In genomic region chr4:180710643-180711337, GRCh38 we compare ENCODE assay signal across 27 cellular contexts.
DNase-seq lines count a peak whose midpoint lies in the region; ATAC-seq, FAIRE-seq and TF ChIP-seq lines count a peak whose summit lies in the region.
"Had no signal": no experiment of that assay in that cellular context is flagged by ENCODE, and none has a peak within 500 bp of the region (broad histone marks: within the 10 kb centered on the region; RNA-seq: fewer than 3 reads in every experiment).

No MANE protein-coding gene starts in this region.

- H2AFZ ChIP-seq in SK-N-SH (ENCODE audit: low read depth) (0 out of 2 replicates have a peak overlapping the region, but pooled peaks have one; percentile 41), astrocyte (ENCODE audit: low read depth, low read length) (peak overlapping the region; percentile 44)
- H2AFZ ChIP-seq: GM23248 had no signal

- H3K4me3 ChIP-seq in SK-N-SH (ENCODE audit: low read depth in 2 of 2, low read length in 1 of 2) (no peak overlapping the region), astrocyte (ENCODE audit: insufficient read depth, low read depth, low read length) (no peak overlapping the region)
- H3K4me3 ChIP-seq: GM23248, HAP-1 had no signal

- H4K20me1 ChIP-seq in SK-N-SH (ENCODE audit: insufficient read depth) (no peaks in the 10 kb centered on the region), astrocyte (ENCODE audit: insufficient read depth, low read length) (no peaks in the 10 kb centered on the region)

- no peak for DNase-seq in SK-N-SH
- peak; percentile 44 for DNase-seq in astrocyte (ENCODE audit: low read depth)
- DNase-seq in foreskin melanocyte = peak; percentile 6
- no peak for DNase-seq in DMS 273 treated with DMSO at 0.1 percent for 48 hours (lab: John Stamatoyannopoulos, UW)
- DNase-seq in NCI-H446 (lab: John Stamatoyannopoulos, UW) = no peak
- DNase-seq in effector CD4-positive, alpha-beta T cell = no peak
- no peak for DNase-seq in left cardiac atrium
- DNase-seq: BE2C; CD8-positive, alpha-beta memory T cell; DMS153; DND-41; GM23248; HFFc6; MM.1S; NCI-H2029; NCI-H2227 treated with DMSO at 0.1 percent for 48 hours; NCI-H510A; NCI-H69; SIG-M5 had no signal

- H3K9ac ChIP-seq in SK-N-SH (no peak overlapping the region), astrocyte (ENCODE audit: low read length) (peak overlapping the region; percentile 25)
- H3K9ac ChIP-seq: GM23248, KMS-11 had no signal

- TF ChIP-seq CTCF in SK-N-SH (IDR thresholded peaks at IDR 0.05) = no peak
- no peak for TF ChIP-seq CTCF in astrocyte (IDR thresholded peaks at IDR 0.05; ENCODE audit: insufficient read depth, low read depth, low read length)

- no peak overlapping the region for H3K4me3 Mint-ChIP-seq in astrocyte (ENCODE audit: unreplicated experiment)
- H3K4me3 Mint-ChIP-seq: CD14-positive monocyte; CD8-positive, alpha-beta memory T cell; HFFc6; IgD-negative memory B cell had no signal

- H3K9me3 ChIP-seq in SK-N-SH (no peaks in the 10 kb centered on the region), astrocyte (ENCODE audit: insufficient read depth, low read depth, low read length) (no peaks in the 10 kb centered on the region)
- H3K9me3 ChIP-seq: HAP-1 had no signal

- H3K9me3 Mint-ChIP-seq in astrocyte (ENCODE audit: unreplicated experiment) = peaks cover 9% of the 10 kb centered on the region

- no peak for FAIRE-seq in astrocyte (lab: Jason Lieb, UNC)
- FAIRE-seq: GM18507 had no signal

- intact Hi-C loops in left cardiac atrium (cut with DNase I) = no loop called here

- no peak overlapping the region for H3K4me2 ChIP-seq in SK-N-SH
- peak overlapping the region; percentile 79 for H3K4me2 ChIP-seq in astrocyte (ENCODE audit: low read length)
- H3K4me2 ChIP-seq: KMS-11 had no signal

- no peaks in the 10 kb centered on the region for H3K36me3 Mint-ChIP-seq in astrocyte (ENCODE audit: low read depth, unreplicated experiment)
- H3K36me3 Mint-ChIP-seq: CD14-positive monocyte; CD8-positive, alpha-beta memory T cell; IgD-negative memory B cell had no signal

- no peak for TF ChIP-seq EP300 in SK-N-SH (IDR thresholded peaks at IDR 0.05; ENCODE audit: borderline replicate concordance in 1 of 2, low read depth in 1 of 2, low read length in 1 of 2)

- CTCF ChIA-PET in SK-N-SH (lab: Yijun Ruan, JAX) = no interaction called here

- H3K4me1 Mint-ChIP-seq in astrocyte (ENCODE audit: low read depth, unreplicated experiment) = peaks cover 11% of the 10 kb centered on the region
- H3K4me1 Mint-ChIP-seq: CD14-positive monocyte; CD8-positive, alpha-beta memory T cell; IgD-negative memory B cell had no signal

- H3K27me3 Mint-ChIP-seq in astrocyte (ENCODE audit: low read depth, unreplicated experiment) = no peaks in the 10 kb centered on the region
- H3K27me3 Mint-ChIP-seq: IgD-negative memory B cell had no signal

- H3K79me2 ChIP-seq in SK-N-SH (ENCODE audit: insufficient read depth) = no peaks in the 10 kb centered on the region
- H3K79me2 ChIP-seq in astrocyte (ENCODE audit: insufficient read depth, low read length) = no peaks in the 10 kb centered on the region

- H3K27me3 ChIP-seq in SK-N-SH (ENCODE audit: insufficient read depth) = no peaks in the 10 kb centered on the region
- no peaks in the 10 kb centered on the region for H3K27me3 ChIP-seq in astrocyte (ENCODE audit: insufficient read depth, low read length)
- H3K27me3 ChIP-seq: BE2C had no signal

- H3K36me3 ChIP-seq in SK-N-SH (replicated peaks in 1 of 2; ENCODE audit: control insufficient read depth in 1 of 2, insufficient read depth in 2 of 2, low read length in 1 of 2) = no peaks in the 10 kb centered on the region
- H3K36me3 ChIP-seq in astrocyte (ENCODE audit: insufficient read depth, low read length) = no peaks in the 10 kb centered on the region
- H3K36me3 ChIP-seq: BE2C, HAP-1 had no signal

- 12% methylated on average over 5 of the region's 5 CpGs for WGBS in SK-N-SH (ENCODE audit: low lambda C conversion rate)

- no peaks in the 10 kb centered on the region for H3F3A ChIP-seq in SK-N-SH (replicated peaks; ENCODE audit: insufficient read depth)

- TF ChIP-seq RAD21 in SK-N-SH (IDR thresholded peaks at IDR 0.05; ENCODE audit: low read length) = no peak

- no peaks in the 10 kb centered on the region for H3K9me2 ChIP-seq in SK-N-SH

- ATAC-seq in SK-N-SH treated with all-trans-retinoic acid at 6 μM for 48 hours = no peak
- ATAC-seq in left cardiac atrium = no peak
- ATAC-seq: Panc1 had no signal

- POLR2A ChIA-PET in SK-N-SH (lab: Yijun Ruan, JAX) = no interaction called here

- H3K27ac ChIP-seq in SK-N-SH (ENCODE audit: low read depth in 2 of 2, low read length in 1 of 2) = no peak overlapping the region
- peak overlapping the region; percentile 24 for H3K27ac ChIP-seq in astrocyte (ENCODE audit: low read depth, low read length)
- H3K27ac ChIP-seq: 22Rv1, GM23248, KMS-11 had no signal

- H3K27ac Mint-ChIP-seq in astrocyte (ENCODE audit: unreplicated experiment) = peak overlapping the region; percentile 10
- H3K27ac Mint-ChIP-seq: CD14-positive monocyte; CD8-positive, alpha-beta memory T cell; HFFc6; IgD-negative memory B cell had no signal

- H3K4me1 ChIP-seq in SK-N-SH (ENCODE audit: control insufficient read depth in 1 of 2, insufficient read depth in 2 of 2, low read depth in 1 of 2, low read length in 1 of 2) (no peaks in the 10 kb centered on the region), astrocyte (ENCODE audit: insufficient read depth, low read length) (peaks cover 8% of the 10 kb centered on the region)
- H3K4me1 ChIP-seq: BE2C, HAP-1 had no signal

TF ChIP-seq in SK-N-SH, 30 proteins besides CTCF, POLR2A, EP300 and RAD21:
- no peak for TF ChIP-seq RFX5 (IDR thresholded peaks at IDR 0.05; ENCODE audit: low read length)
- TF ChIP-seq EZH2phosphoT487 (IDR thresholded peaks at IDR 0.05; ENCODE audit: borderline replicate concordance, low read depth) = no peak
- TF ChIP-seq, protein P1, sequence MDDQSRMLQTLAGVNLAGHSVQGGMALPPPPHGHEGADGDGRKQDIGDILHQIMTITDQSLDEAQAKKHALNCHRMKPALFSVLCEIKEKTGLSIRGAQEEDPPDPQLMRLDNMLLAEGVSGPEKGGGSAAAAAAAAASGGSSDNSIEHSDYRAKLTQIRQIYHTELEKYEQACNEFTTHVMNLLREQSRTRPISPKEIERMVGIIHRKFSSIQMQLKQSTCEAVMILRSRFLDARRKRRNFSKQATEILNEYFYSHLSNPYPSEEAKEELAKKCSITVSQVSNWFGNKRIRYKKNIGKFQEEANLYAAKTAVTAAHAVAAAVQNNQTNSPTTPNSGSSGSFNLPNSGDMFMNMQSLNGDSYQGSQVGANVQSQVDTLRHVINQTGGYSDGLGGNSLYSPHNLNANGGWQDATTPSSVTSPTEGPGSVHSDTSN (IDR thresholded peaks at IDR 0.05) = no peak
TF ChIP-seq in SK-N-SH: peak in this region for 0.

TF ChIP-seq in SK-N-SH treated with all-trans-retinoic acid at 6 μM for 48 hours, 23 proteins besides CTCF, POLR2A, EP300 and RAD21:
- no peak for TF ChIP-seq SNAI2 (CRISPR knock-in tag; IDR thresholded peaks at IDR 0.05)
- TF ChIP-seq, protein P2, sequence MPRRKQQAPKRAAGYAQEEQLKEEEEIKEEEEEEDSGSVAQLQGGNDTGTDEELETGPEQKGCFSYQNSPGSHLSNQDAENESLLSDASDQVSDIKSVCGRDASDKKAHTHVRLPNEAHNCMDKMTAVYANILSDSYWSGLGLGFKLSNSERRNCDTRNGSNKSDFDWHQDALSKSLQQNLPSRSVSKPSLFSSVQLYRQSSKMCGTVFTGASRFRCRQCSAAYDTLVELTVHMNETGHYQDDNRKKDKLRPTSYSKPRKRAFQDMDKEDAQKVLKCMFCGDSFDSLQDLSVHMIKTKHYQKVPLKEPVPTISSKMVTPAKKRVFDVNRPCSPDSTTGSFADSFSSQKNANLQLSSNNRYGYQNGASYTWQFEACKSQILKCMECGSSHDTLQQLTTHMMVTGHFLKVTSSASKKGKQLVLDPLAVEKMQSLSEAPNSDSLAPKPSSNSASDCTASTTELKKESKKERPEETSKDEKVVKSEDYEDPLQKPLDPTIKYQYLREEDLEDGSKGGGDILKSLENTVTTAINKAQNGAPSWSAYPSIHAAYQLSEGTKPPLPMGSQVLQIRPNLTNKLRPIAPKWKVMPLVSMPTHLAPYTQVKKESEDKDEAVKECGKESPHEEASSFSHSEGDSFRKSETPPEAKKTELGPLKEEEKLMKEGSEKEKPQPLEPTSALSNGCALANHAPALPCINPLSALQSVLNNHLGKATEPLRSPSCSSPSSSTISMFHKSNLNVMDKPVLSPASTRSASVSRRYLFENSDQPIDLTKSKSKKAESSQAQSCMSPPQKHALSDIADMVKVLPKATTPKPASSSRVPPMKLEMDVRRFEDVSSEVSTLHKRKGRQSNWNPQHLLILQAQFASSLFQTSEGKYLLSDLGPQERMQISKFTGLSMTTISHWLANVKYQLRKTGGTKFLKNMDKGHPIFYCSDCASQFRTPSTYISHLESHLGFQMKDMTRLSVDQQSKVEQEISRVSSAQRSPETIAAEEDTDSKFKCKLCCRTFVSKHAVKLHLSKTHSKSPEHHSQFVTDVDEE (CRISPR knock-in tag; IDR thresholded peaks at IDR 0.05) = no peak
- no peak for TF ChIP-seq RARB (CRISPR knock-in tag; IDR thresholded peaks at IDR 0.05)
- TF ChIP-seq TCF4 (CRISPR knock-in tag; IDR thresholded peaks at IDR 0.05; ENCODE audit: borderline replicate concordance) = no peak
- no peak for TF ChIP-seq ZC3H10 (CRISPR knock-in tag; IDR thresholded peaks at IDR 0.05)
- TF ChIP-seq ESRRG (CRISPR knock-in tag; IDR thresholded peaks at IDR 0.05) = no peak
- TF ChIP-seq ZNF8 (CRISPR knock-in tag; IDR thresholded peaks at IDR 0.05) = no peak
- TF ChIP-seq, protein P3, sequence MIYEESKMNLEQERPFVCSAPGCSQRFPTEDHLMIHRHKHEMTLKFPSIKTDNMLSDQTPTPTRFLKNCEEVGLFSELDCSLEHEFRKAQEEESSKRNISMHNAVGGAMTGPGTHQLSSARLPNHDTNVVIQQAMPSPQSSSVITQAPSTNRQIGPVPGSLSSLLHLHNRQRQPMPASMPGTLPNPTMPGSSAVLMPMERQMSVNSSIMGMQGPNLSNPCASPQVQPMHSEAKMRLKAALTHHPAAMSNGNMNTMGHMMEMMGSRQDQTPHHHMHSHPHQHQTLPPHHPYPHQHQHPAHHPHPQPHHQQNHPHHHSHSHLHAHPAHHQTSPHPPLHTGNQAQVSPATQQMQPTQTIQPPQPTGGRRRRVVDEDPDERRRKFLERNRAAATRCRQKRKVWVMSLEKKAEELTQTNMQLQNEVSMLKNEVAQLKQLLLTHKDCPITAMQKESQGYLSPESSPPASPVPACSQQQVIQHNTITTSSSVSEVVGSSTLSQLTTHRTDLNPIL (CRISPR knock-in tag; IDR thresholded peaks at IDR 0.05; ENCODE audit: low read depth) = no peak
- no peak for TF ChIP-seq BACH2 (CRISPR knock-in tag; IDR thresholded peaks at IDR 0.05; ENCODE audit: borderline replicate concordance)
- no peak for TF ChIP-seq ZFP3 (CRISPR knock-in tag; IDR thresholded peaks at IDR 0.05)
- no peak for TF ChIP-seq OSR1 (CRISPR knock-in tag; IDR thresholded peaks at IDR 0.05)

Comparison
In these comparisons a context has a peak if more than half of its experiments do, and no peak if none do; other contexts are left out.
1. DNase-seq: peak in astrocyte (single experiment) and foreskin melanocyte (single experiment); none in SK-N-SH (single experiment), DMS 273 treated with DMSO at 0.1 percent for 48 hours (single experiment), NCI-H446 (0 of 2), effector CD4-positive, alpha-beta T cell (single experiment) and left cardiac atrium (single experiment).